27 cellular contexts compared by ENCODE assay signal in genomic region chr20:55058938-55059337, GRCh38.
"Had no signal": no experiment of that assay in that cellular context is flagged by ENCODE, and none has a peak within 500 bp of the region (broad histone marks: within the 10 kb centered on the region; RNA-seq: fewer than 3 reads in every experiment).

No MANE protein-coding gene starts in this region.

- H3K27me3 ChIP-seq: neutrophil, pancreas, right lobe of liver, sigmoid colon, suprapubic skin, testis, tibial artery, transverse colon, upper lobe of right lung, uterus had no signal

- H3K4me3 ChIP-seq: pancreas, prostate gland, right lobe of liver, sigmoid colon, suprapubic skin, testis, tibial artery, transverse colon, upper lobe of right lung, uterus had no signal

- H3K36me3 ChIP-seq: neutrophil, pancreas, prostate gland, right lobe of liver, sigmoid colon, suprapubic skin, tibial artery, transverse colon, upper lobe of right lung, uterus had no signal

- FAIRE-seq: pancreas, small intestine had no signal

- H3K27ac ChIP-seq: neutrophil, pancreas, prostate gland, right lobe of liver, sigmoid colon, suprapubic skin, testis, tibial artery, transverse colon, upper lobe of right lung, uterus had no signal

- H3K4me1 ChIP-seq: pancreas, prostate gland, right lobe of liver, sigmoid colon, suprapubic skin, testis, tibial artery, transverse colon, upper lobe of right lung, uterus had no signal

- ATAC-seq: naive thymus-derived CD8-positive, alpha-beta T cell; natural killer cell treated with Interleukin-12 subunit alpha and Interleukin-12 subunit beta and Interleukin-15 and Interleukin-18, amount 100 ng/mL, for 72 hours; pancreas; right cardiac atrium; right lobe of liver; stimulated activated memory B cell treated with anti-CD40 and anti-IgM and Interleukin-4, amounts not matched to agents 10 μg/mL and 1 μg/mL and 100 μg/mL, for 72 hours; stimulated activated naive CD8-positive, alpha-beta T cell treated with anti-CD3 and anti-CD28 coated beads, Interleukin-15, amount 100 ng/mL, for 72 hours; stimulated activated naive CD8-positive, alpha-beta T cell treated with anti-CD3 and anti-CD28 coated beads, Interleukin-15, Interleukin-2, amounts not matched to agents 100 U/mL and 50 U/mL, for 24 hours; upper lobe of right lung had no signal

- H3K9me3 ChIP-seq: neutrophil, pancreas, prostate gland, right lobe of liver, suprapubic skin, testis, tibial artery, transverse colon, upper lobe of right lung, uterus had no signal

- DNase-seq: naive thymus-derived CD8-positive, alpha-beta T cell; nephron progenitor cell; nucleus accumbens; pancreas; right cardiac atrium; right lobe of liver; sigmoid colon; small intestine; stimulated activated CD4-positive, alpha-beta T cell treated with anti-CD3 and anti-CD28 coated beads, Interleukin-15, amount 100 ng/mL, for 24 hours; stimulated activated CD4-positive, alpha-beta T cell treated with anti-CD3 and anti-CD28 coated beads, Interleukin-2, amount 100 ng/mL, for 24 hours; stimulated activated CD4-positive, alpha-beta T cell treated with anti-CD3 and anti-CD28 coated beads, Interleukin-4, amount 100 ng/mL, for 1 hour; stimulated activated CD4-positive, alpha-beta T cell treated with anti-CD3 and anti-CD28 coated beads, Interleukin-4, amount 100 ng/mL, for 4 hours; stimulated activated CD8-positive, alpha-beta memory T cell treated with anti-CD3 and anti-CD28 coated beads, Interleukin-4, amount 100 ng/mL, for 48 hours; stimulated activated naive CD4-positive, alpha-beta T cell; stimulated activated naive CD8-positive, alpha-beta T cell treated with anti-CD3 and anti-CD28 coated beads, Interleukin-15, amount 100 ng/mL, for 72 hours; stimulated activated naive CD8-positive, alpha-beta T cell treated with anti-CD3 and anti-CD28 coated beads, Interleukin-15, Interleukin-2, amounts not matched to agents 100 U/mL and 50 U/mL, for 24 hours; substantia nigra; testis; tibial artery; transverse colon; upper lobe of right lung; uterus had no signal
